Comparison of ENCODE assay signal across 27 cellular contexts in the genomic region with DNA sequence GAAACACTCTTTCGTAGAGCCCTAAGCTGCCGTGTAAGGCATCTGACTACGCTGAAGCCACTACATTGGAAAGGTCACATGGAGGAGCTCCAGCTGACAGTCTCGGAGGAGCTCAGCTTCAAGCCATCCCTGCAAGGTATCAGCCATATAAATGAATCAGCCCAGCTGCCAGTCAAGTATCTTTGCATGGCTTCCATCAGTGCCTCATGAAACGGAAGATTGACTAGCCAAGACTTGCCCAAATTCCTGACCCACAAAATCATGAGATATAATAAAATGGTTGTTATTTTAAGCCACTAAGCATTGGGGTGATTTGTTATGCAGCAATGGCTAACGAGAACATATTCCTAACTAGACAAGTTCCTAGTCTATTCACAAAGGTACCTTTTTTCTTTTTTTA.
"Had no signal": no experiment of that assay in that cellular context is flagged by ENCODE, and none has a peak within 500 bp of the region (broad histone marks: within the 10 kb centered on the region; RNA-seq: fewer than 3 reads in every experiment).

No MANE protein-coding gene starts in this region.

- H3K4me1 ChIP-seq: adrenal gland, body of pancreas, esophagus squamous epithelium had no signal

- H3K4me3 ChIP-seq: adrenal gland, body of pancreas, coronary artery, dorsolateral prefrontal cortex, esophagus squamous epithelium had no signal

- H3K9me3 ChIP-seq: adrenal gland, body of pancreas, esophagus squamous epithelium had no signal

- ATAC-seq: activated CD4-positive, CD25-positive, alpha-beta regulatory T cell treated with anti-CD3 and anti-CD28 coated beads, Interleukin-2, amount 50 U/mL, for 24 hours; activated CD8-positive, alpha-beta memory T cell treated with anti-CD3 and anti-CD28 coated beads, Interleukin-2, amount 10 ng/mL, durations not matched to agents 7 days and 5 days; activated CD8-positive, alpha-beta T cell treated with anti-CD3 and anti-CD28 coated beads, Interleukin-2, amount 10 ng/mL, durations not matched to agents 7 days and 5 days; activated naive CD8-positive, alpha-beta T cell treated with anti-CD3 and anti-CD28 coated beads, Interleukin-2, amount 50 U/mL, for 24 hours; body of pancreas; effector memory CD8-positive, alpha-beta T cell; T-helper 17 cell had no signal

- H3K27ac ChIP-seq: adrenal gland, body of pancreas, coronary artery, dorsolateral prefrontal cortex, epithelial cell of prostate, esophagus squamous epithelium, WERI-Rb-1 had no signal

- H3K27me3 ChIP-seq: adrenal gland, body of pancreas, dorsolateral prefrontal cortex had no signal

- DNase-seq: activated B cell treated with CpG ODN at 0.5 μM for 24 hours; activated CD4-positive, alpha-beta memory T cell treated with anti-CD3 and anti-CD28 coated beads for 36 hours; activated CD4-positive, alpha-beta T cell treated with anti-CD3 and anti-CD28 coated beads, Interleukin-2, amount 10 ng/mL, durations not matched to agents 24 days and 14 days; activated CD8-positive, alpha-beta memory T cell treated with anti-CD3 and anti-CD28 coated beads, Interleukin-2, amount 10 ng/mL, durations not matched to agents 7 days and 5 days; activated CD8-positive, alpha-beta memory T cell treated with anti-CD3 and anti-CD28 coated beads, Interleukin-2, amount 50 U/mL, for 4 hours; activated CD8-positive, alpha-beta T cell treated with anti-CD3 and anti-CD28 coated beads, Interleukin-2, amount 10 ng/mL, durations not matched to agents 7 days and 5 days; activated effector memory CD4-positive, alpha-beta T cell treated with anti-CD3 and anti-CD28 coated beads, Interleukin-2, amount 50 U/mL, for 16 hours; activated naive CD4-positive, alpha-beta T cell treated with anti-CD3 and anti-CD28 coated beads for 36 hours; activated naive CD8-positive, alpha-beta T cell treated with anti-CD3 and anti-CD28 coated beads for 36 hours; activated naive CD8-positive, alpha-beta T cell treated with anti-CD3 and anti-CD28 coated beads, Interleukin-2, amount 50 U/mL, for 24 hours; activated T-cell treated with anti-CD3 and anti-CD28 coated beads, Interleukin-2, amount 50 U/mL, for 1 hour; activated T-cell treated with anti-CD3 and anti-CD28 coated beads, Interleukin-2, amount 50 U/mL, for 48 hours; adrenal gland; amygdala; aorta; body of pancreas; dorsolateral prefrontal cortex; effector memory CD8-positive, alpha-beta T cell; esophagus squamous epithelium; head of caudate nucleus; T-helper 1 cell; T-helper 17 cell; T1000; WERI-Rb-1 had no signal

- H3K36me3 ChIP-seq: adrenal gland, esophagus squamous epithelium, WERI-Rb-1 had no signal
